Comparison of ENCODE assay signal across 9 cellular contexts in the genomic region with DNA sequence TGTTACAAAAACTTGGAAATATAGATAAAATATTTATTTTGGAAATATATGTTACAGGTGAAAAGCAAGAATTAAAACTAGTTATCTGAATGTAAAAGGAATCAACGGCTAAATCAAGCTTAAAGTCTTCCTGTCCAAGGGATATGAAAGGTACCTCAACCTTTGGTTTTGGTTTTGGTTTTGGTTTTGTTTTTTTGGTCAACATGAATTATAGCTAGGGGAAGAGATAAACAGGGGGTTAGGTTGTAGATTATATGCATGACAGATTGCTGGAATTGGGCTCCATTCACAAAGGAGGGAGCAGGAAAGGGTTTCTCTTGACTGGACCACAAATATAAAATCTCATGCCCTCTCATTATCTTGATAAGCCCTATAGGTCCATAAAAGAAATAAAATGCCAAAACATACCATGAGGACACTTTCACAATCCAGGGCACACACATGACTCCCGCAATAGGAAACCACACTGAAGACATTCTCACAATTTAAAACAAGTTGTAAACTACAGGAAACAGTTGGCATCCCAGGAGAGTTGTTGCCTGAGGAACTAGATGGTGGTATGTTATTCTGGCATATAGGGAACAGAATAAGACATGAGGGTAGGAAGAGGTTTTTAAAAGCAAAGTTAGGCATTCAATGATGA. TPM values are rescaled to one million over a fixed set of nuclear protein-coding genes. Genes with fewer than 3 reads are reported as not detected.
DNase-seq lines count a peak whose midpoint lies in the region; ATAC-seq and TF ChIP-seq lines count a peak whose summit lies in the region.
"Had no signal": no experiment of that assay in that cellular context is flagged by ENCODE, and none has a peak within 500 bp of the region (broad histone marks: within the 10 kb centered on the region; RNA-seq: fewer than 3 reads in every experiment).

No MANE protein-coding gene starts in this region.

- peak; percentile 55 for ATAC-seq in HG02870 (IDR thresholded peaks at IDR 0.05; ENCODE audit: unreplicated experiment)

- H3K4me1 Mint-ChIP-seq in MCF 10A (ENCODE audit: insufficient read depth, unreplicated experiment) (peaks cover 5% of the 10 kb centered on the region), type B pancreatic cell (ENCODE audit: unreplicated experiment) (peaks cover 4% of the 10 kb centered on the region)

- DNase-seq in MCF 10A (ENCODE audit: unreplicated experiment) (no peak), breast epithelium (ENCODE audit: low spot score in 2 of 2) (no peak), SK-N-MC (ENCODE audit: low read depth, low spot score) (peak; percentile 91), type B pancreatic cell (ENCODE audit: extremely low spot score, unreplicated experiment) (no peak), H4 (ENCODE audit: low spot score) (no peak), AG08396 (ENCODE audit: low spot score) (no peak), MG63 (no peak)

- H3K9me3 Mint-ChIP-seq in MCF 10A (ENCODE audit: unreplicated experiment) (no peaks in the 10 kb centered on the region), type B pancreatic cell (no peaks in the 10 kb centered on the region)

- no peak overlapping the region for H3K9ac ChIP-seq in SK-N-MC (ENCODE audit: insufficient read length)

- H3K27me3 Mint-ChIP-seq in MCF 10A (ENCODE audit: insufficient read depth, unreplicated experiment) (no peaks in the 10 kb centered on the region), type B pancreatic cell (no peaks in the 10 kb centered on the region)

- no peak for TF ChIP-seq POLR2A in breast epithelium (IDR thresholded peaks at IDR 0.05)

- TF ChIP-seq CTCF in MCF 10A (IDR thresholded peaks at IDR 0.05; ENCODE audit: unreplicated experiment) (no peak), breast epithelium (IDR thresholded peaks at IDR 0.05) (no peak), type B pancreatic cell (conservative IDR thresholded peaks at IDR 0.05) (no peak)

- no peak overlapping the region for H3K27ac ChIP-seq in breast epithelium
- peak overlapping the region; percentile 49; the same call in 1 of the 2 replicates for H3K27ac ChIP-seq in SK-N-MC
- H3K27ac ChIP-seq: SJCRH30 had no signal

- no peak overlapping the region for H3K4me3 Mint-ChIP-seq in MCF 10A (ENCODE audit: unreplicated experiment)
- no peak overlapping the region for H3K4me3 Mint-ChIP-seq in type B pancreatic cell

- CTCF ChIA-PET in MCF 10A (lab: Yijun Ruan, JAX) = interaction anchor here (2.5 kb wide), 1 partner anchor 13 kb away, joined by 14 read pairs; no protein-coding TSS in a partner anchor

- peak overlapping the region; percentile 67 for H3K27ac Mint-ChIP-seq in MCF 10A (ENCODE audit: low read depth, unreplicated experiment)
- peak overlapping the region; percentile 0 for H3K27ac Mint-ChIP-seq in type B pancreatic cell

- intact Hi-C loops in MCF 10A (cut with micrococcal nuclease) = no loop called here
- intact Hi-C loops in breast epithelium (cut with DNase I; ENCODE audit: low total_unique reads) = no loop called here

- POLR2A ChIA-PET in MCF 10A (lab: Yijun Ruan, JAX) = no interaction called here

- H3K4me3 ChIP-seq in breast epithelium = no peak overlapping the region
- H3K4me3 ChIP-seq in SK-N-MC = peak overlapping the region; percentile 28; the same call in 1 of the 2 replicates
- no peak overlapping the region for H3K4me3 ChIP-seq in MG63
- H3K4me3 ChIP-seq: SJCRH30 had no signal

- H3K36me3 Mint-ChIP-seq in MCF 10A (ENCODE audit: insufficient read depth, unreplicated experiment) = peaks cover 13% of the 10 kb centered on the region
- peaks cover 3% of the 10 kb centered on the region for H3K36me3 Mint-ChIP-seq in type B pancreatic cell

- H3K36me3 ChIP-seq in breast epithelium = no peaks in the 10 kb centered on the region
- H3K36me3 ChIP-seq in SK-N-MC (ENCODE audit: insufficient read depth, low read length) = no peaks in the 10 kb centered on the region
- H3K36me3 ChIP-seq in MG63 = no peaks in the 10 kb centered on the region; the same call in none of the 2 replicates

- H3K27me3 ChIP-seq in breast epithelium (no peaks in the 10 kb centered on the region), MG63 (no peaks in the 10 kb centered on the region)
- H3K27me3 ChIP-seq: SJCRH30 had no signal

- H3K4me1 ChIP-seq in breast epithelium = no peaks in the 10 kb centered on the region

- no peaks in the 10 kb centered on the region for H3K9me3 ChIP-seq in breast epithelium
- no peaks in the 10 kb centered on the region for H3K9me3 ChIP-seq in SK-N-MC (ENCODE audit: low read depth, low read length)
- no peaks in the 10 kb centered on the region for H3K9me3 ChIP-seq in MG63
- H3K9me3 ChIP-seq: SJCRH30 had no signal

- no TSS peak for BruUV-seq in MCF 10A (replicated peaks; lab: Mats Ljungman, UMichigan)

RNA-seq across cellular contexts. Expression of a gene that starts 46.6 kb away (rescaled TPM):
- total RNA-seq in MCF 10A (2022) (6.6 and 8.9 TPM in 2 replicates), breast epithelium (10 to 100 TPM; 13.0 to 18.4 (median 13.4) TPM), type B pancreatic cell (ENCODE audit: low replicate concordance) (19.3 and 20.8 TPM in 2 replicates)
- total RNA-seq in H4 (2014; rRNA removed; shearing (Covaris generic)) = 16.6 and 21.1 TPM in 2 replicates
- total RNA-seq in MG63 (2014; rRNA removed; shearing (Covaris generic); ENCODE audit: low replicate concordance) = 30.9 and 32.2 TPM in 2 replicates
